8 cellular contexts compared by ENCODE assay signal in genomic region chr1:235161685-235162327, GRCh38. TPM values are rescaled to one million over a fixed set of nuclear protein-coding genes. Genes with fewer than 3 reads are reported as not detected.
DNase-seq lines count a peak whose midpoint lies in the region; ATAC-seq and TF ChIP-seq lines count a peak whose summit lies in the region.

No MANE protein-coding gene starts in this region.

- H3K4me1 Mint-ChIP-seq in CD4-positive, alpha-beta memory T cell, result peaks cover 15 to 30% (median 22%) of the 10 kb centered on the region in 4 donors
- peaks cover 21% of the 10 kb centered on the region for H3K4me1 Mint-ChIP-seq in nephron

- peaks cover 43% of the 10 kb centered on the region for H3K4me1 ChIP-seq in CD4-positive, alpha-beta memory T cell (ENCODE audit: insufficient read depth, low read length)
- peaks cover 18 to 26% of the 10 kb centered on the region in 2 donors for H3K4me1 ChIP-seq in duodenal mucosa (ENCODE audit: control insufficient read depth in 1 of 2, insufficient read depth in 2 of 2, low read length in 2 of 2)

- peaks cover 0 to 2% (median 0%) of the 10 kb centered on the region in 8 donors for H3K9me3 Mint-ChIP-seq in CD4-positive, alpha-beta memory T cell
- no peaks in the 10 kb centered on the region for H3K9me3 Mint-ChIP-seq in nephron

- H3K36me3 Mint-ChIP-seq in CD4-positive, alpha-beta memory T cell, result peaks cover 7 to 16% of the 10 kb centered on the region in 2 donors
- peaks cover 13% of the 10 kb centered on the region for H3K36me3 Mint-ChIP-seq in nephron (ENCODE audit: low read depth)

- H3K4me3 Mint-ChIP-seq in CD4-positive, alpha-beta memory T cell, result peak overlapping the region; percentile 94 to 99 (median 98)
- H3K4me3 Mint-ChIP-seq in nephron, result peak overlapping the region; percentile 93 to 98 (median 98)

- DNase-seq in CD4-positive, alpha-beta memory T cell, result no peak
- DNase-seq in MG63 (no peak), GF-D8 (lab: John Stamatoyannopoulos, UW) (no peak), GM19238 (ENCODE audit: insufficient read length, low spot score) (no peak)
- DNase-seq in stimulated activated CD4-positive, alpha-beta T cell treated with anti-CD3 and anti-CD28 coated beads, Interleukin-1b, Interleukin-23, amount 100 ng/mL, for 48 hours, result no peak

- peak overlapping the region; percentile 79 to 80 for H3K4me3 ChIP-seq in CD4-positive, alpha-beta memory T cell (ENCODE audit: low read length in 2 of 2)
- H3K4me3 ChIP-seq in MG63 (peak overlapping the region; percentile 87), duodenal mucosa (ENCODE audit: low read depth in 1 of 2, low read length in 2 of 2) (peak overlapping the region; percentile 87 to 99)

- POLR2A ChIA-PET in CD4-positive, alpha-beta memory T cell (lab: Charles Lee; ENCODE audit: partially characterized antibody), result interaction anchor here (0.9 to 1.8 kb wide), 29 partner anchors 11 to 788 kb away, joined by 3 to 42 read pairs (median 5); partner anchors contain the start of genes ARID4B, COA6, GGPS1 and TOMM20

- H3K27ac Mint-ChIP-seq in CD4-positive, alpha-beta memory T cell, result peak overlapping the region; percentile 95 to 99 (median 98)
- H3K27ac Mint-ChIP-seq in nephron, result peak overlapping the region; percentile 94 to 99 (median 98)

- H3K9ac ChIP-seq in duodenal mucosa (ENCODE audit: low read depth in 1 of 2, low read length in 2 of 2), result peak overlapping the region; percentile 91 to 95

- no peaks in the 10 kb centered on the region for H3K9me3 ChIP-seq in CD4-positive, alpha-beta memory T cell (ENCODE audit: control insufficient read depth in 1 of 2, low read length in 2 of 2)
- H3K9me3 ChIP-seq in MG63 (0 out of 2 replicates have a peak, but pooled peaks cover 1% of the 10 kb centered on the region), duodenal mucosa (ENCODE audit: control insufficient read depth in 1 of 2, low read length in 2 of 2) (no peaks in the 10 kb centered on the region)

- peaks cover 18% of the 10 kb centered on the region for H3K36me3 ChIP-seq in CD4-positive, alpha-beta memory T cell (ENCODE audit: insufficient read depth, low read length)
- H3K36me3 ChIP-seq in MG63, result peaks cover 44% of the 10 kb centered on the region
- H3K36me3 ChIP-seq in duodenal mucosa (ENCODE audit: control insufficient read depth in 1 of 2, insufficient read depth in 2 of 2, low read length in 2 of 2), result peaks cover 3 to 22% of the 10 kb centered on the region in 2 donors

- ATAC-seq in HG03097 (IDR thresholded peaks at IDR 0.05; ENCODE audit: low FRiP score, unreplicated experiment), result no peak

- H3K27me3 Mint-ChIP-seq in CD4-positive, alpha-beta memory T cell, result no peaks in the 10 kb centered on the region
- H3K27me3 Mint-ChIP-seq in nephron (ENCODE audit: low read depth), result no peaks in the 10 kb centered on the region

- no peaks in the 10 kb centered on the region for H3K27me3 ChIP-seq in CD4-positive, alpha-beta memory T cell (ENCODE audit: insufficient read depth, low read length)
- H3K27me3 ChIP-seq in MG63 (no peaks in the 10 kb centered on the region), duodenal mucosa (ENCODE audit: control insufficient read depth in 1 of 2, insufficient read depth in 2 of 2, low read length in 2 of 2) (no peaks in the 10 kb centered on the region)

- intact Hi-C loops in CD4-positive, alpha-beta memory T cell (cut with micrococcal nuclease), result loop anchor here (1.0 to 5.0 kb wide), 8 partner anchors 34 to 560 kb away; partner anchors contain the start of genes ARID4B, B3GALNT2, GGPS1 and TBCE

- TF ChIP-seq CTCF in nephron (IDR thresholded peaks at IDR 0.05; ENCODE audit: unreplicated experiment in 3 of 3), result no peak

- CTCF ChIA-PET in CD4-positive, alpha-beta memory T cell (lab: Charles Lee; ENCODE audit: partially characterized antibody), result interaction anchor here (1.0 to 1.4 kb wide), 4 partner anchors 53 to 255 kb away, joined by 3 to 6 read pairs (median 4); no protein-coding TSS in a partner anchor

- H3K27ac ChIP-seq in CD4-positive, alpha-beta memory T cell (ENCODE audit: low read depth, low read length), result peak overlapping the region; percentile 92
- H3K27ac ChIP-seq in duodenal mucosa (ENCODE audit: low read depth, low read length), result peak overlapping the region; percentile 71

RNA-seq across cellular contexts. Expression of gene RBM34, which starts 0.8 kb away (rescaled TPM):
- 100 to 1,000 TPM; 120 TPM for total RNA-seq in CD4-positive, alpha-beta memory T cell
- polyA plus RNA-seq in CD4-positive, alpha-beta memory T cell, result 10 to 100 TPM; 55.2 to 79.8 TPM
- 57.5 and 72.0 TPM in 2 replicates for total RNA-seq in MG63 (2014; rRNA removed; shearing (Covaris generic); ENCODE audit: low replicate concordance)

RNA-seq across cellular contexts. Expression of gene TOMM20, which starts 33.2 kb away (rescaled TPM):
- total RNA-seq in CD4-positive, alpha-beta memory T cell, result 100 to 1,000 TPM; 102 to 108 TPM
- 10 to 100 TPM; 64.4 to 70.6 TPM for polyA plus RNA-seq in CD4-positive, alpha-beta memory T cell
- 132 and 183 TPM in 2 replicates for total RNA-seq in MG63 (2014; rRNA removed; shearing (Covaris generic); ENCODE audit: low replicate concordance)
